Comparison of ENCODE assay signal across 12 cellular contexts in the genomic region with DNA sequence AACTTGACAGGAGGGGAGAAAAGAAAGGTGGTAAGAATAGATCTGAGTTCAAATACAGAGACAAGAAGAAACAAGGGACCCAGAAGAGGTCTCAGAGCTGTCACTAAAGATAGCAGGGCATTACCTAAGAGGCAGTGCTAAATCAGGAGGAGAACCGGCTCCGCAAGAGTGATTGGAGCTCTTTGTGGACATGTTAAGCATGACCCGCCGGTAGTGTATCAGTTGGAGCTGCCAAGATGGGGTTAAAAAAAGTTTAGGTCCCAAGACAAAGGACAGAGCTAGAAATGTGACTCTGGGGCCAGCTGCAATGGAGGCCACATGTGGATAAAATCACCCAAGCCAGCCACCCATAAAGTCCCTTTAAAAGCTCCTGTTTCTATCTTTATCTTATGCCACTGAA.
"Had no signal": no experiment of that assay in that cellular context is flagged by ENCODE, and none has a peak within 500 bp of the region (broad histone marks: within the 10 kb centered on the region; RNA-seq: fewer than 3 reads in every experiment).

No MANE protein-coding gene starts in this region.

- H3K4me1 ChIP-seq: adrenal gland had no signal

- H3K4me1 Mint-ChIP-seq: activated B cell treated with CpG ODN at 0.5 μM for 24 hours; activated CD4-positive, alpha-beta T cell treated with anti-CD3 and anti-CD28 coated beads, Interleukin-2, amount 10 ng/mL, durations not matched to agents 7 days and 5 days; central memory CD8-positive, alpha-beta T cell; naive thymus-derived CD8-positive, alpha-beta T cell had no signal

- H3K27me3 ChIP-seq: adrenal gland had no signal

- H3K27me3 Mint-ChIP-seq: activated B cell treated with CpG ODN at 0.5 μM for 24 hours; activated CD4-positive, alpha-beta T cell treated with anti-CD3 and anti-CD28 coated beads, Interleukin-2, amount 10 ng/mL, durations not matched to agents 7 days and 5 days; central memory CD8-positive, alpha-beta T cell; effector memory CD8-positive, alpha-beta T cell; naive thymus-derived CD8-positive, alpha-beta T cell; T-helper 17 cell had no signal

- DNase-seq: activated B cell treated with CpG ODN at 0.5 μM for 24 hours; activated CD4-positive, alpha-beta T cell treated with anti-CD3 and anti-CD28 coated beads, Interleukin-2, amount 10 ng/mL, durations not matched to agents 7 days and 5 days; activated CD8-positive, alpha-beta memory T cell treated with anti-CD3 and anti-CD28 coated beads for 24 hours; activated naive CD4-positive, alpha-beta T cell treated with anti-CD3 and anti-CD28 coated beads for 36 hours; adrenal gland; effector memory CD8-positive, alpha-beta T cell; hippocampal formation; naive thymus-derived CD8-positive, alpha-beta T cell; T-helper 17 cell; trophoblast cell had no signal

- H3K4me3 Mint-ChIP-seq: activated B cell treated with CpG ODN at 0.5 μM for 24 hours; activated CD4-positive, alpha-beta T cell treated with anti-CD3 and anti-CD28 coated beads, Interleukin-2, amount 10 ng/mL, durations not matched to agents 7 days and 5 days; activated naive CD4-positive, alpha-beta T cell treated with anti-CD3 and anti-CD28 coated beads for 36 hours; central memory CD8-positive, alpha-beta T cell; effector memory CD8-positive, alpha-beta T cell; naive thymus-derived CD8-positive, alpha-beta T cell; T-helper 17 cell had no signal

- ATAC-seq: effector memory CD8-positive, alpha-beta T cell; naive thymus-derived CD8-positive, alpha-beta T cell; T-helper 17 cell had no signal

- H3K9me3 Mint-ChIP-seq: activated B cell treated with CpG ODN at 0.5 μM for 24 hours; activated CD4-positive, alpha-beta T cell treated with anti-CD3 and anti-CD28 coated beads, Interleukin-2, amount 10 ng/mL, durations not matched to agents 7 days and 5 days; activated naive CD4-positive, alpha-beta T cell treated with anti-CD3 and anti-CD28 coated beads for 36 hours; central memory CD8-positive, alpha-beta T cell; effector memory CD8-positive, alpha-beta T cell; naive thymus-derived CD8-positive, alpha-beta T cell had no signal

- H3K4me3 ChIP-seq: adrenal gland, smooth muscle cell had no signal

- H3K36me3 ChIP-seq: adrenal gland had no signal

- H3K9me3 ChIP-seq: adrenal gland had no signal

- H3K27ac ChIP-seq: adrenal gland had no signal

- H3K27ac Mint-ChIP-seq: activated B cell treated with CpG ODN at 0.5 μM for 24 hours; activated CD4-positive, alpha-beta T cell treated with anti-CD3 and anti-CD28 coated beads, Interleukin-2, amount 10 ng/mL, durations not matched to agents 7 days and 5 days; activated naive CD4-positive, alpha-beta T cell treated with anti-CD3 and anti-CD28 coated beads for 36 hours; effector memory CD8-positive, alpha-beta T cell; naive thymus-derived CD8-positive, alpha-beta T cell; T-helper 17 cell had no signal
